8 cellular contexts compared by ENCODE assay signal in genomic region chr19:10762656-10763055, GRCh38. TPM values are rescaled to one million over a fixed set of nuclear protein-coding genes. Genes with fewer than 3 reads are reported as not detected.
DNase-seq lines count a peak whose midpoint lies in the region; ATAC-seq and TF ChIP-seq lines count a peak whose summit lies in the region.
"Had no signal": no experiment of that assay in that cellular context is flagged by ENCODE, and none has a peak within 500 bp of the region (broad histone marks: within the 10 kb centered on the region; RNA-seq: fewer than 3 reads in every experiment).

No MANE protein-coding gene starts in this region.

- H3K27me3 ChIP-seq in HCT116 (ENCODE audit: insufficient read depth, low read length) (no peaks in the 10 kb centered on the region), esophagus squamous epithelium (no peaks in the 10 kb centered on the region), right lobe of liver (no peaks in the 10 kb centered on the region)

- 20 to 57% methylated on average over 1 of the region's 1 CpG for WGBS in esophagus squamous epithelium, 2 donors
- WGBS in right lobe of liver (ENCODE audit: insufficient coverage, low coverage, low lambda C conversion rate, missing lambda C conversion rate), result 57% methylated on average over 1 of the region's 1 CpG

- TF ChIP-seq RAD21 in HCT116 (IDR thresholded peaks at IDR 0.05; ENCODE audit: low read depth), result no peak

- H3K36me3 Mint-ChIP-seq in stimulated activated memory B cell treated with anti-CD40 and anti-IgM and Interleukin-4, amounts not matched to agents 10 μg/mL and 1 μg/mL and 100 μg/mL, for 72 hours, result peaks cover 52% of the 10 kb centered on the region

- no peak for TF ChIP-seq POLR2A in HCT116 (IDR thresholded peaks at IDR 0.05; ENCODE audit: borderline replicate concordance, extremely low read depth, insufficient read depth, insufficient read length)
- TF ChIP-seq POLR2A in esophagus squamous epithelium (IDR thresholded peaks at IDR 0.05), result no peak
- no peak for TF ChIP-seq POLR2A in right lobe of liver (IDR thresholded peaks at IDR 0.05)

- H3K36me3 ChIP-seq in HCT116 (ENCODE audit: control insufficient read depth in 1 of 2, insufficient read depth in 2 of 2, low read length in 2 of 2) (peaks cover 5 to 8% of the 10 kb centered on the region in 2 experiments; a peak in 3 of 4 replicates), esophagus squamous epithelium (peaks cover 6 to 43% (median 8%) of the 10 kb centered on the region in 3 donors), right lobe of liver (peaks cover 0 to 10% (median 4%) of the 10 kb centered on the region in 4 donors)

- peak overlapping the region; percentile 91 for H3K27ac Mint-ChIP-seq in stimulated activated memory B cell treated with anti-CD40 and anti-IgM and Interleukin-4, amounts not matched to agents 10 μg/mL and 1 μg/mL and 100 μg/mL, for 72 hours

- no TSS peak for BruUV-seq in HCT116 (replicated peaks; lab: Mats Ljungman, UMichigan)

- H4K20me1 ChIP-seq in HCT116 (ENCODE audit: insufficient read depth), result no peaks in the 10 kb centered on the region

- H2AFZ ChIP-seq in HCT116 (ENCODE audit: low read depth, low read length, poor library complexity, severe bottlenecking), result no peak overlapping the region

- H3K4me3 ChIP-seq in HCT116 (replicated peaks in 1 of 2; ENCODE audit: low read depth in 1 of 2, low read length in 2 of 2) (no peak overlapping the region), esophagus squamous epithelium (no peak overlapping the region), right lobe of liver (no peak overlapping the region)

- H3K4me2 ChIP-seq in HCT116 (ENCODE audit: low read length), result peak overlapping the region; percentile 33; the same call in 1 of the 2 replicates

- ATAC-seq in HCT116 (peak; percentile 30; the same call in 1 of the 2 replicates), HG02798 (IDR thresholded peaks at IDR 0.05; ENCODE audit: poor library complexity, unreplicated experiment) (no peak), right lobe of liver (no peak)
- ATAC-seq in stimulated activated memory B cell treated with anti-CD40 and anti-IgM and Interleukin-4, amounts not matched to agents 10 μg/mL and 1 μg/mL and 100 μg/mL, for 72 hours, result no peak

- DNase-seq in HCT116 (ENCODE audit: low read depth, low spot score) (no peak), T-helper 9 cell (peak; percentile 32), esophagus squamous epithelium (lab: John Stamatoyannopoulos, UW) (no peak), right lobe of liver (no peak)
- DNase-seq in activated CD4-positive, CD25-positive, alpha-beta regulatory T cell (lab: John Stamatoyannopoulos, UW), result no peak
- DNase-seq: T1000 had no signal

- no peak for TF ChIP-seq CTCF in HCT116 (IDR thresholded peaks at IDR 0.05 in 2 of 3, conservative IDR thresholded peaks at IDR 0.05 in 1 of 3; ENCODE audit: borderline replicate concordance in 1 of 3, insufficient read depth in 1 of 3, low read depth in 2 of 3, low read length in 2 of 3)
- TF ChIP-seq CTCF in esophagus squamous epithelium (IDR thresholded peaks at IDR 0.05), result no peak
- no peak for TF ChIP-seq CTCF in right lobe of liver (IDR thresholded peaks at IDR 0.05)

- H3K4me1 Mint-ChIP-seq in stimulated activated memory B cell treated with anti-CD40 and anti-IgM and Interleukin-4, amounts not matched to agents 10 μg/mL and 1 μg/mL and 100 μg/mL, for 72 hours, result peaks cover 75% of the 10 kb centered on the region

- POLR2A ChIA-PET in HCT116 (lab: Charles Lee), result no interaction called here

- H3K27ac ChIP-seq in HCT116 (ENCODE audit: low read depth, low read length) (peak overlapping the region; percentile 40; the same call in 1 of the 2 replicates), esophagus squamous epithelium (peak overlapping the region; percentile 65 to 79 (median 68)), right lobe of liver (no peak overlapping the region)

- H3K4me1 ChIP-seq in HCT116 (ENCODE audit: control insufficient read depth in 1 of 2, insufficient read depth in 2 of 2, low read length in 2 of 2) (peaks cover 48 to 58% of the 10 kb centered on the region in 2 experiments), esophagus squamous epithelium (peaks cover 40 to 89% (median 65%) of the 10 kb centered on the region in 3 donors), right lobe of liver (peaks cover 0 to 42% (median 25%) of the 10 kb centered on the region in 4 donors)

- peaks cover 53% of the 10 kb centered on the region for H3K79me2 ChIP-seq in HCT116 (ENCODE audit: insufficient read depth, low read length)

- no peaks in the 10 kb centered on the region for H3K9me3 ChIP-seq in HCT116 (ENCODE audit: control insufficient read depth in 1 of 2, insufficient read depth in 1 of 2, low read depth in 1 of 2, low read length in 2 of 2)
- no peaks in the 10 kb centered on the region for H3K9me3 ChIP-seq in esophagus squamous epithelium
- H3K9me3 ChIP-seq in right lobe of liver, result no peaks in the 10 kb centered on the region

- no peaks in the 10 kb centered on the region for H3K27me3 Mint-ChIP-seq in stimulated activated memory B cell treated with anti-CD40 and anti-IgM and Interleukin-4, amounts not matched to agents 10 μg/mL and 1 μg/mL and 100 μg/mL, for 72 hours

- intact Hi-C loops in HCT116 (cut with micrococcal nuclease), result no loop called here
- intact Hi-C loops in esophagus squamous epithelium (cut with DNase I), result no loop called here
- intact Hi-C loops in right lobe of liver (cut with DNase I), result loop anchor here in 1 of 2 donors (10.0 kb wide), 2 partner anchors 48 to 102 kb away; partner anchors contain the start of gene DNM2

- H3K9me3 Mint-ChIP-seq in stimulated activated memory B cell treated with anti-CD40 and anti-IgM and Interleukin-4, amounts not matched to agents 10 μg/mL and 1 μg/mL and 100 μg/mL, for 72 hours, result no peaks in the 10 kb centered on the region

- CTCF ChIA-PET in HCT116 (lab: Charles Lee), result interaction anchor here (1.3 kb wide), 1 partner anchor 45 kb away, joined by 3 read pairs; the partner anchor contains the start of gene DNM2

- H3K9ac ChIP-seq in HCT116 (ENCODE audit: low read length), result no peak overlapping the region

- H3K4me3 Mint-ChIP-seq in stimulated activated memory B cell treated with anti-CD40 and anti-IgM and Interleukin-4, amounts not matched to agents 10 μg/mL and 1 μg/mL and 100 μg/mL, for 72 hours, result no peak overlapping the region

- RAD21 ChIA-PET in HCT116 (lab: Charles Lee; ENCODE audit: low non-redundant PET in 1 of 2, low total read pairs in 2 of 2, uncharacterized antibody in 2 of 2, unreplicated experiment in 2 of 2), result no interaction called here

- no peaks in the 10 kb centered on the region for H3K9me2 ChIP-seq in HCT116 (ENCODE audit: insufficient read depth)

TF ChIP-seq in HCT116, 20 proteins besides CTCF, POLR2A, EP300 and RAD21 (continues in another document):
- no peak for TF ChIP-seq EGR1 (IDR thresholded peaks at IDR 0.05; ENCODE audit: low read depth)
- TF ChIP-seq, protein P1, sequence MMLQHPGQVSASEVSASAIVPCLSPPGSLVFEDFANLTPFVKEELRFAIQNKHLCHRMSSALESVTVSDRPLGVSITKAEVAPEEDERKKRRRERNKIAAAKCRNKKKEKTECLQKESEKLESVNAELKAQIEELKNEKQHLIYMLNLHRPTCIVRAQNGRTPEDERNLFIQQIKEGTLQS (IDR thresholded peaks at IDR 0.05), result no peak
- no peak for TF ChIP-seq POLR2AphosphoS5 (IDR thresholded peaks at IDR 0.05; ENCODE audit: low read depth, low read length)
- no peak for TF ChIP-seq REST (IDR thresholded peaks at IDR 0.05; ENCODE audit: low read depth)
- no peak for TF ChIP-seq TCF7L2 (IDR thresholded peaks at IDR 0.05; ENCODE audit: borderline replicate concordance, extremely low read depth, insufficient read depth, insufficient read length)
- TF ChIP-seq EZH2phosphoT487 (IDR thresholded peaks at IDR 0.05; ENCODE audit: borderline replicate concordance), result no peak
- no peak for TF ChIP-seq EZH2 (IDR thresholded peaks at IDR 0.05)

RNA-seq across cellular contexts. Expression of gene DNM2, which starts 44.8 kb away (rescaled TPM):
- total RNA-seq in HCT116 (2021; ENCODE audit: unreplicated experiment) (183 TPM), esophagus squamous epithelium (100 to 1,000 TPM in 2 of 4 donors, 10 to 100 TPM in 2; 79.9 to 138 (median 102) TPM), right lobe of liver (10 to 100 TPM; 54.0 to 86.9 (median 68.3) TPM)
- polyA plus RNA-seq in HCT116 (2012), result 163 and 167 TPM in 2 replicates

Comparison
In these comparisons a context has a peak if more than half of its experiments do, and no peak if none do; other contexts are left out.
1. H3K27ac ChIP-seq: peak in HCT116 (single experiment) and esophagus squamous epithelium (4 of 4); none in right lobe of liver (0 of 3).